In genomic region chr11:64303109-64304031, GRCh38 we compare ENCODE assay signal across 8 cellular contexts. TPM values are rescaled to one million over a fixed set of nuclear protein-coding genes. Genes with fewer than 3 reads are reported as not detected.
DNase-seq lines count a peak whose midpoint lies in the region; ATAC-seq and TF ChIP-seq lines count a peak whose summit lies in the region.
"Had no signal": no experiment of that assay in that cellular context is flagged by ENCODE, and none has a peak within 500 bp of the region (broad histone marks: within the 10 kb centered on the region; RNA-seq: fewer than 3 reads in every experiment).

No MANE protein-coding gene starts in this region.

- H3K4me1 ChIP-seq in colonic mucosa = peaks cover 32% of the 10 kb centered on the region

- H3K27ac Mint-ChIP-seq in activated CD4-positive, alpha-beta T cell treated with anti-CD3 and anti-CD28 coated beads for 36 hours = no peak overlapping the region
- H3K27ac Mint-ChIP-seq in stimulated activated effector memory CD8-positive, alpha-beta T cell treated with anti-CD3 and anti-CD28 coated beads, Interleukin-12 subunit alpha, Interleukin-12 subunit beta, amount 100 ng/mL, for 72 hours = peak overlapping the region; percentile 96
- H3K27ac Mint-ChIP-seq in WTC11 = no peak overlapping the region; the same call in 1 of the 2 replicates

- POLR2A ChIA-PET in activated CD4-positive, alpha-beta T cell treated with anti-CD3 and anti-CD28 coated beads for 36 hours (lab: Charles Lee) = interaction anchor here (1.0 to 2.2 kb wide), 7 partner anchors 15 to 99 kb away, joined by 3 to 13 read pairs (median 9); partner anchors contain the start of genes DNAJC4, FERMT3, FKBP2 and PRDX5
- POLR2A ChIA-PET in WTC11 (lab: Charles Lee) = interaction anchor here (1.0 to 2.6 kb wide), 5 partner anchors 14 to 71 kb away, joined by 3 to 25 read pairs (median 6); partner anchors contain the start of genes PRDX5 and TRMT112

- no peak for DNase-seq in activated CD4-positive, alpha-beta T cell treated with anti-CD3 and anti-CD28 coated beads for 36 hours
- DNase-seq in activated CD4-positive, alpha-beta T cell treated with anti-CD3 and anti-CD28 coated beads, Interleukin-2, amount 50 U/mL, for 4 hours = no peak
- DNase-seq in colonic mucosa (no peak), NCI-H1105 treated with DMSO at 0.1 percent for 48 hours (lab: John Stamatoyannopoulos, UW) (no peak), WTC11 (ENCODE audit: low spot score) (no peak)
- DNase-seq in stimulated activated effector memory CD8-positive, alpha-beta T cell treated with anti-CD3 and anti-CD28 coated beads, Interleukin-12 subunit alpha, Interleukin-12 subunit beta, amount 100 ng/mL, for 72 hours (ENCODE audit: low spot score in 2 of 2) = no peak

- H3K27me3 Mint-ChIP-seq in activated CD4-positive, alpha-beta T cell treated with anti-CD3 and anti-CD28 coated beads for 36 hours = peaks cover 20% of the 10 kb centered on the region
- peaks cover 37% of the 10 kb centered on the region for H3K27me3 Mint-ChIP-seq in WTC11 (ENCODE audit: low read depth)

- ATAC-seq in activated CD4-positive, alpha-beta T cell treated with anti-CD3 and anti-CD28 coated beads for 36 hours = no peak
- no peak for ATAC-seq in stimulated activated effector memory CD8-positive, alpha-beta T cell treated with anti-CD3 and anti-CD28 coated beads, Interleukin-12 subunit alpha, Interleukin-12 subunit beta, amount 100 ng/mL, for 72 hours
- no peak for ATAC-seq in WTC11

- peaks cover 19% of the 10 kb centered on the region for H3K27me3 ChIP-seq in colonic mucosa

- peaks cover 13% of the 10 kb centered on the region for H3K36me3 Mint-ChIP-seq in activated CD4-positive, alpha-beta T cell treated with anti-CD3 and anti-CD28 coated beads for 36 hours (ENCODE audit: low read depth)
- peaks cover 30% of the 10 kb centered on the region for H3K36me3 Mint-ChIP-seq in stimulated activated effector memory CD8-positive, alpha-beta T cell treated with anti-CD3 and anti-CD28 coated beads, Interleukin-12 subunit alpha, Interleukin-12 subunit beta, amount 100 ng/mL, for 72 hours
- H3K36me3 Mint-ChIP-seq in WTC11 = peaks cover 3% of the 10 kb centered on the region

- no peak overlapping the region for H3K4me3 ChIP-seq in colonic mucosa

- peak overlapping the region; percentile 58 to 89 for H3K9ac ChIP-seq in colonic mucosa (ENCODE audit: low read depth in 2 of 2, low read length in 2 of 2)

- no peaks in the 10 kb centered on the region for H3K9me3 Mint-ChIP-seq in activated CD4-positive, alpha-beta T cell treated with anti-CD3 and anti-CD28 coated beads for 36 hours (ENCODE audit: low read depth)
- no peaks in the 10 kb centered on the region for H3K9me3 Mint-ChIP-seq in stimulated activated effector memory CD8-positive, alpha-beta T cell treated with anti-CD3 and anti-CD28 coated beads, Interleukin-12 subunit alpha, Interleukin-12 subunit beta, amount 100 ng/mL, for 72 hours
- H3K9me3 Mint-ChIP-seq in WTC11 = no peaks in the 10 kb centered on the region

- intact Hi-C loops in activated CD4-positive, alpha-beta T cell treated with anti-CD3 and anti-CD28 coated beads for 36 hours (cut with DNase I, micrococcal nuclease) = loop anchor here (1.0 to 10.0 kb wide), 5 partner anchors 52 to 1419 kb away; partner anchors contain the start of genes OTUB1 (in 1 of the 2), PLCB3 (in 1 of the 2), SLC3A2 (in 1 of the 2) and ZFTA (in 1 of the 2)
- intact Hi-C loops in colonic mucosa (cut with DNase I) = loop anchor here (2.0 to 5.0 kb wide), 2 partner anchors 35 to 101 kb away; no protein-coding TSS in a partner anchor

- no peaks in the 10 kb centered on the region for H3K9me3 ChIP-seq in colonic mucosa
- H3K9me3 ChIP-seq: SJSA1 had no signal

- peak overlapping the region; percentile 100 for H3K4me3 Mint-ChIP-seq in activated CD4-positive, alpha-beta T cell treated with anti-CD3 and anti-CD28 coated beads for 36 hours
- H3K4me3 Mint-ChIP-seq in stimulated activated effector memory CD8-positive, alpha-beta T cell treated with anti-CD3 and anti-CD28 coated beads, Interleukin-12 subunit alpha, Interleukin-12 subunit beta, amount 100 ng/mL, for 72 hours = peak overlapping the region; percentile 99
- H3K4me3 Mint-ChIP-seq in WTC11 = no peak overlapping the region

- H3K27ac ChIP-seq in colonic mucosa = peak overlapping the region; percentile 99
- H3K27ac ChIP-seq: SJSA1 had no signal

- peaks cover 32% of the 10 kb centered on the region for H3K4me1 Mint-ChIP-seq in activated CD4-positive, alpha-beta T cell treated with anti-CD3 and anti-CD28 coated beads for 36 hours
- H3K4me1 Mint-ChIP-seq in stimulated activated effector memory CD8-positive, alpha-beta T cell treated with anti-CD3 and anti-CD28 coated beads, Interleukin-12 subunit alpha, Interleukin-12 subunit beta, amount 100 ng/mL, for 72 hours = peaks cover 33% of the 10 kb centered on the region
- peaks cover 16% of the 10 kb centered on the region for H3K4me1 Mint-ChIP-seq in WTC11

- TF ChIP-seq CTCF in colonic mucosa (IDR thresholded peaks at IDR 0.05) = no peak
- TF ChIP-seq CTCF in WTC11 (IDR thresholded peaks at IDR 0.05) = no peak

- CTCF ChIA-PET in activated CD4-positive, alpha-beta T cell treated with anti-CD3 and anti-CD28 coated beads for 36 hours (lab: Charles Lee) = interaction anchor here (0.6 to 5.4 kb wide), 25 partner anchors 8 to 146 kb away, joined by 3 to 111 read pairs (median 5); partner anchors contain the start of genes BAD, FERMT3, FKBP2 and GPR137
- CTCF ChIA-PET in WTC11 (lab: Charles Lee) = interaction anchor here (0.7 to 5.6 kb wide), 31 partner anchors 7 to 369 kb away, joined by 3 to 151 read pairs (median 7); partner anchors contain the start of genes BAD, FERMT3, GPR137 and KCNK4

- H3K36me3 ChIP-seq in colonic mucosa = no peaks in the 10 kb centered on the region

TF ChIP-seq in WTC11, 78 proteins besides CTCF, POLR2A, EP300 and RAD21:
- TF ChIP-seq GABPB1 (CRISPR knock-in tag; IDR thresholded peaks at IDR 0.05) (no peak), ELF4 (CRISPR knock-in tag; IDR thresholded peaks at IDR 0.05; ENCODE audit: low read depth) (no peak), NR1H2 (CRISPR knock-in tag; IDR thresholded peaks at IDR 0.05) (no peak), ZNF416 (CRISPR knock-in tag; IDR thresholded peaks at IDR 0.05) (no peak)
- TF ChIP-seq, protein P1, sequence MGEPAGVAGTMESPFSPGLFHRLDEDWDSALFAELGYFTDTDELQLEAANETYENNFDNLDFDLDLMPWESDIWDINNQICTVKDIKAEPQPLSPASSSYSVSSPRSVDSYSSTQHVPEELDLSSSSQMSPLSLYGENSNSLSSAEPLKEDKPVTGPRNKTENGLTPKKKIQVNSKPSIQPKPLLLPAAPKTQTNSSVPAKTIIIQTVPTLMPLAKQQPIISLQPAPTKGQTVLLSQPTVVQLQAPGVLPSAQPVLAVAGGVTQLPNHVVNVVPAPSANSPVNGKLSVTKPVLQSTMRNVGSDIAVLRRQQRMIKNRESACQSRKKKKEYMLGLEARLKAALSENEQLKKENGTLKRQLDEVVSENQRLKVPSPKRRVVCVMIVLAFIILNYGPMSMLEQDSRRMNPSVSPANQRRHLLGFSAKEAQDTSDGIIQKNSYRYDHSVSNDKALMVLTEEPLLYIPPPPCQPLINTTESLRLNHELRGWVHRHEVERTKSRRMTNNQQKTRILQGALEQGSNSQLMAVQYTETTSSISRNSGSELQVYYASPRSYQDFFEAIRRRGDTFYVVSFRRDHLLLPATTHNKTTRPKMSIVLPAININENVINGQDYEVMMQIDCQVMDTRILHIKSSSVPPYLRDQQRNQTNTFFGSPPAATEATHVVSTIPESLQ (CRISPR knock-in tag; IDR thresholded peaks at IDR 0.05) = no peak
- TF ChIP-seq, protein P2, sequence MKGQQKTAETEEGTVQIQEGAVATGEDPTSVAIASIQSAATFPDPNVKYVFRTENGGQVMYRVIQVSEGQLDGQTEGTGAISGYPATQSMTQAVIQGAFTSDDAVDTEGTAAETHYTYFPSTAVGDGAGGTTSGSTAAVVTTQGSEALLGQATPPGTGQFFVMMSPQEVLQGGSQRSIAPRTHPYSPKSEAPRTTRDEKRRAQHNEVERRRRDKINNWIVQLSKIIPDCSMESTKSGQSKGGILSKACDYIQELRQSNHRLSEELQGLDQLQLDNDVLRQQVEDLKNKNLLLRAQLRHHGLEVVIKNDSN (CRISPR knock-in tag; IDR thresholded peaks at IDR 0.05) = no peak

RNA-seq across cellular contexts. Expression of gene ESRRA, which starts 2.0 kb away (rescaled TPM):
- 10 to 100 TPM; 19.0 to 29.6 TPM for total RNA-seq in activated CD4-positive, alpha-beta T cell treated with anti-CD3 and anti-CD28 coated beads for 36 hours
- total RNA-seq in colonic mucosa (100 to 1,000 TPM; 150 to 187 TPM), WTC11 (2021) (56.3 to 81.9 TPM (median 59.1 TPM) in 3 replicates)

RNA-seq across cellular contexts. Expression of gene CATSPERZ, which starts 3.2 kb away (rescaled TPM):
- total RNA-seq in activated CD4-positive, alpha-beta T cell treated with anti-CD3 and anti-CD28 coated beads for 36 hours = under 1 TPM in 1 of 2 experiments, not detected in 1; 0.39 TPM
- under 1 TPM in 1 of 2 donors, not detected in 1; 0.56 TPM for total RNA-seq in colonic mucosa
- total RNA-seq in WTC11 (2021) = 1.1 to 2.5 TPM (median 2.0 TPM) in 3 replicates
- total RNA-seq: M059J, SJSA1 had no signal

RNA-seq across cellular contexts. Expression of gene KCNK4, which starts 12.3 kb away (rescaled TPM):
- total RNA-seq in activated CD4-positive, alpha-beta T cell treated with anti-CD3 and anti-CD28 coated beads for 36 hours = not detected
- total RNA-seq in colonic mucosa (not detected), WTC11 (2021) (0.25 to 0.74 TPM (median 0.48 TPM) in 3 replicates)
- total RNA-seq: SJSA1 had no signal

RNA-seq across cellular contexts. Expression of gene TRMT112, which starts 14.0 kb away (rescaled TPM):
- total RNA-seq in activated CD4-positive, alpha-beta T cell treated with anti-CD3 and anti-CD28 coated beads for 36 hours = 100 to 1,000 TPM; 185 to 243 TPM
- 100 to 1,000 TPM in 1 of 2 donors, 10 to 100 TPM in 1; 75.9 to 184 TPM for total RNA-seq in colonic mucosa
- 285 to 321 TPM (median 314 TPM) in 3 replicates for total RNA-seq in WTC11 (2021)

RNA-seq across cellular contexts. Expression of gene PRDX5, which starts 14.6 kb away (rescaled TPM):
- total RNA-seq in activated CD4-positive, alpha-beta T cell treated with anti-CD3 and anti-CD28 coated beads for 36 hours = 100 to 1,000 TPM; 110 to 142 TPM
- total RNA-seq in colonic mucosa (100 to 1,000 TPM; 301 to 425 TPM), WTC11 (2021) (255 to 293 TPM (median 282 TPM) in 3 replicates)
